Comparison of ENCODE assay signal across 24 cellular contexts in genomic region chr1:211667065-211667617, GRCh38. TPM values are rescaled to one million over a fixed set of nuclear protein-coding genes. Genes with fewer than 3 reads are reported as not detected.
DNase-seq lines count a peak whose midpoint lies in the region; ATAC-seq, FAIRE-seq and TF ChIP-seq lines count a peak whose summit lies in the region.
"Had no signal": no experiment of that assay in that cellular context is flagged by ENCODE, and none has a peak within 500 bp of the region (broad histone marks: within the 10 kb centered on the region; RNA-seq: fewer than 3 reads in every experiment).

No MANE protein-coding gene starts in this region.

- no peak for TF ChIP-seq POLR2A in K562 (conservative IDR thresholded peaks at IDR 0.05)
- TF ChIP-seq POLR2A in right lobe of liver (IDR thresholded peaks at IDR 0.05) = no peak
- TF ChIP-seq POLR2A in sigmoid colon (IDR thresholded peaks at IDR 0.05) = no peak

- H3K27me3 ChIP-seq in HUES48 (ENCODE audit: control insufficient read depth, insufficient read depth, low read length) (no peaks in the 10 kb centered on the region), K562 (ENCODE audit: control insufficient read depth in 2 of 2, insufficient read depth in 2 of 2, low read length in 2 of 2) (no peaks in the 10 kb centered on the region), right lobe of liver (no peaks in the 10 kb centered on the region), osteoblast (ENCODE audit: insufficient read depth, low read length) (no peaks in the 10 kb centered on the region), sigmoid colon (no peaks in the 10 kb centered on the region)
- H3K27me3 ChIP-seq: SJSA1 had no signal

- H3K9me1 ChIP-seq in K562 (ENCODE audit: control insufficient read depth, insufficient read depth, low read length) = no peaks in the 10 kb centered on the region

- 65% methylated on average over 2 of the region's 2 CpGs for WGBS in K562 (ENCODE audit: insufficient coverage, low coverage, missing lambda C conversion rate)
- 33% methylated on average over 2 of the region's 2 CpGs for WGBS in right lobe of liver (ENCODE audit: insufficient coverage, low coverage, low lambda C conversion rate, missing lambda C conversion rate)
- WGBS in sigmoid colon, 2 donors = 77 to 86% methylated on average over 2 of the region's 2 CpGs

- no peak for TF ChIP-seq EP300 in K562 (IDR thresholded peaks at IDR 0.05; ENCODE audit: low read length)
- TF ChIP-seq EP300 in sigmoid colon (IDR thresholded peaks at IDR 0.05) = no peak

- H4K20me1 ChIP-seq in K562 (replicated peaks; ENCODE audit: control insufficient read depth, insufficient read depth, low read length) (no peaks in the 10 kb centered on the region; the same call in 1 of the 2 replicates), osteoblast (ENCODE audit: insufficient read depth, low read length) (no peaks in the 10 kb centered on the region)

- H3K4me1 ChIP-seq in HUES48 (ENCODE audit: control insufficient read depth, insufficient read depth, low read length) (no peaks in the 10 kb centered on the region), K562 (replicated peaks in 1 of 2; ENCODE audit: control insufficient read depth in 2 of 2, insufficient read depth in 2 of 2, low read length in 2 of 2) (peaks cover 4 to 7% of the 10 kb centered on the region in 2 experiments; a peak in 3 of 5 replicates), right lobe of liver (peaks cover 0 to 12% (median 0%) of the 10 kb centered on the region in 4 donors), osteoblast (ENCODE audit: insufficient read depth, low read length) (no peaks in the 10 kb centered on the region), sigmoid colon (no peaks in the 10 kb centered on the region)
- H3K4me1 ChIP-seq: A549, SJSA1 had no signal

- ATAC-seq in K562 = no peak
- peak; percentile 43 to 75 (median 66) for ATAC-seq in right lobe of liver
- ATAC-seq in GM18498 (IDR thresholded peaks at IDR 0.05; ENCODE audit: unreplicated experiment) = no peak
- ATAC-seq: A549, Right ventricle myocardium inferior had no signal

- DNase-seq in K562 (ENCODE audit: extremely low read depth in 1 of 4, low spot score in 3 of 4) (no peak), right lobe of liver (no peak), NCI-H2196 (lab: John Stamatoyannopoulos, UW; ENCODE audit: unreplicated experiment) (no peak), osteoblast (ENCODE audit: insufficient read length, low spot score, missing footprints) (no peak), sigmoid colon (no peak)
- DNase-seq: EL, GF-D8, H9, HFFc6, KG1, NCI-H1092 treated with DMSO at 0.1 percent for 48 hours, NCI-H146, NCI-H2029, NCI-H226, NCI-H510A treated with DMSO at 0.1 percent for 48 hours, NCI-H82, OCI-M1 had no signal

- in situ Hi-C loops in K562 (cut with MboI) = loop anchor here (25.0 kb wide), 2 partner anchors 1080 to 1255 kb away; no protein-coding TSS in a partner anchor

- H3K4me3 ChIP-seq in HUES48 (ENCODE audit: low read depth, low read length) (no peak overlapping the region), K562 (no peak overlapping the region), right lobe of liver (no peak overlapping the region), osteoblast (ENCODE audit: insufficient read depth, low read length) (no peak overlapping the region), sigmoid colon (no peak overlapping the region)
- H3K4me3 ChIP-seq: A549, SJSA1 had no signal

- H3K9me3 ChIP-seq in HUES48 (ENCODE audit: control insufficient read depth, insufficient read depth, low read length) (no peaks in the 10 kb centered on the region), K562 (replicated peaks; ENCODE audit: control insufficient read depth, insufficient read depth, low read depth, low read length) (no peaks in the 10 kb centered on the region), right lobe of liver (no peaks in the 10 kb centered on the region), osteoblast (ENCODE audit: low read depth, low read length) (no peaks in the 10 kb centered on the region), sigmoid colon (no peaks in the 10 kb centered on the region)
- H3K9me3 ChIP-seq: A549, SJSA1 had no signal

- H3K79me2 ChIP-seq in K562 (ENCODE audit: control insufficient read depth, insufficient read depth, low read length) (no peaks in the 10 kb centered on the region), osteoblast (ENCODE audit: insufficient read depth, low read length) (no peaks in the 10 kb centered on the region)

- no peak for TF ChIP-seq CTCF in K562 (IDR thresholded peaks at IDR 0.05 in 2 of 3, conservative IDR thresholded peaks at IDR 0.05 in 1 of 3; ENCODE audit: insufficient read depth in 2 of 3, low read depth in 1 of 3, low read length in 3 of 3)
- TF ChIP-seq CTCF in right lobe of liver (IDR thresholded peaks at IDR 0.05) = no peak
- no peak for TF ChIP-seq CTCF in osteoblast (IDR thresholded peaks at IDR 0.05; ENCODE audit: extremely low read depth, low read depth, low read length)
- no peak for TF ChIP-seq CTCF in sigmoid colon (IDR thresholded peaks at IDR 0.05)

- H3K36me3 ChIP-seq in HUES48 (ENCODE audit: control insufficient read depth, insufficient read depth, low read length) (peaks cover 81% of the 10 kb centered on the region), K562 (ENCODE audit: control insufficient read depth, insufficient read depth, low read length) (peaks cover 95% of the 10 kb centered on the region), right lobe of liver (no peaks in the 10 kb centered on the region), osteoblast (ENCODE audit: insufficient read depth, low read length) (peaks cover 33% of the 10 kb centered on the region), sigmoid colon (no peaks in the 10 kb centered on the region)

- H3K27ac ChIP-seq in HUES48 (ENCODE audit: low read depth, low read length) (peak overlapping the region; percentile 51), K562 (ENCODE audit: extremely low read depth, low read depth, low read length) (no peak overlapping the region), right lobe of liver (peak overlapping the region in 1 of 3 donors; percentile 8), osteoblast (ENCODE audit: low read depth, low read length) (no peak overlapping the region), sigmoid colon (no peak overlapping the region)
- H3K27ac ChIP-seq: A549, SJSA1 had no signal

- H2AFZ ChIP-seq in K562 (ENCODE audit: low read depth, low read length) = no peak overlapping the region
- no peak overlapping the region for H2AFZ ChIP-seq in osteoblast (ENCODE audit: low read length)

- no peak overlapping the region for H3K9ac ChIP-seq in HUES48 (ENCODE audit: low read depth, low read length)
- no peak overlapping the region for H3K9ac ChIP-seq in K562 (ENCODE audit: insufficient read depth in 1 of 2, low read depth in 2 of 2, low read length in 2 of 2)

- no TSS peak for BruUV-seq in K562 (replicated peaks; lab: Mats Ljungman, UMichigan)

- intact Hi-C loops in K562 (cut with micrococcal nuclease) = no loop called here
- intact Hi-C loops in right lobe of liver (cut with DNase I) = no loop called here
- intact Hi-C loops in sigmoid colon (cut with DNase I) = no loop called here

- POLR2A ChIA-PET in K562 (lab: Yijun Ruan, JAX) = interaction anchor here (0.7 to 4.1 kb wide), 4 partner anchors 8 to 23 kb away, joined by 3 to 25 read pairs (median 3); partner anchors contain the start of gene NEK2

- H3K4me2 ChIP-seq in K562 (ENCODE audit: insufficient read depth, low read length) (no peak overlapping the region), osteoblast (ENCODE audit: insufficient read depth, low read length) (no peak overlapping the region)
- H3K4me2 ChIP-seq: A549 had no signal

- FAIRE-seq in K562 (lab: Jason Lieb, UNC) = no peak
- FAIRE-seq: A549 had no signal

- TF ChIP-seq RAD21 in K562 (CRISPR knock-in tag; conservative IDR thresholded peaks at IDR 0.05 in 1 of 2, IDR thresholded peaks at IDR 0.05 in 1 of 2) = no peak

- CTCF ChIA-PET in K562 (lab: Yijun Ruan, JAX; ENCODE audit: low intra/inter-chr PET ratio) = no interaction called here

TF ChIP-seq in K562, 482 proteins besides CTCF, POLR2A, EP300 and RAD21 (continues in another document):
- peak; percentile 5; the same call in 1 of the 2 replicates for TF ChIP-seq TEAD4 (IDR thresholded peaks at IDR 0.05; ENCODE audit: low read length)
- no peak for TF ChIP-seq TEAD4 (CRISPR knock-in tag; IDR thresholded peaks at IDR 0.05; ENCODE audit: borderline replicate concordance)
- TF ChIP-seq SOX6 (IDR thresholded peaks at IDR 0.05) = peak; percentile 43; the same call in 1 of the 2 replicates
- no peak for TF ChIP-seq ZNF707 (CRISPR knock-in tag; conservative IDR thresholded peaks at IDR 0.05)
- TF ChIP-seq CSDE1 (IDR thresholded peaks at IDR 0.05) = no peak
- no peak for TF ChIP-seq GTF2B (IDR thresholded peaks at IDR 0.05; ENCODE audit: extremely low read depth, insufficient read length)

RNA-seq across cellular contexts. Expression of gene NEK2, which starts 8.3 kb away (rescaled TPM):
- 18.3 and 46.6 TPM in 2 replicates for total RNA-seq in K562 (2011; cell fraction: chromatin; rRNA removed; ENCODE audit: low replicate concordance)
- total RNA-seq in K562 (2011; cell fraction: nucleolus; rRNA removed) = 15.0 and 17.2 TPM in 2 replicates
- total RNA-seq in K562 (2011; cell fraction: nucleoplasm; rRNA removed) = 22.6 and 23.8 TPM in 2 replicates
- total RNA-seq in K562 (2014; rRNA removed) (54.4 and 65.8 TPM in 2 replicates), K562 (2014; rRNA removed; fragmentation: Illumina TruSeq; extraction: Trizol) (74.7 and 85.7 TPM in 2 replicates), K562 (2015; rRNA removed; fragmentation: Illumina TruSeq; extraction: Trizol) (64.5 and 72.1 TPM in 2 replicates), K562 (2021) (45.6 and 52.8 TPM in 2 replicates), right lobe of liver (under 1 TPM in 5 of 6 experiments, not detected in 1; 0.22 to 0.80 (median 0.50) TPM), osteoblast (1.4 and 2.4 TPM in 2 replicates), sigmoid colon (1 to 10 TPM in 1 of 4 donors, under 1 TPM in 1, not detected in 2; 0.41 to 1.9 TPM)
- polyA plus RNA-seq in K562 (2011; rRNA removed) (53.3 and 69.7 TPM in 2 replicates), K562 (2014; fragmentation: Illumina TruSeq; extraction: Trizol) (66.4 and 75.9 TPM in 2 replicates), K562 (2014; fragmentation: Nextera tagmentation; extraction: Ambion mirVana) (10 to 100 TPM; 30.0 to 38.6 TPM), K562 (2014; rRNA removed) (48.6 and 66.4 TPM in 2 replicates), sigmoid colon (10 to 100 TPM in 1 of 3 donors, 1 to 10 TPM in 2; 1.8 to 11.5 (median 8.1) TPM)
- polyA plus RNA-seq in K562 (2011; cell fraction: cytosol; rRNA removed) = 17.1 and 29.6 TPM in 2 replicates
- 24.2 and 25.4 TPM in 2 replicates for polyA plus RNA-seq in K562 (2011; cell fraction: nucleus; rRNA removed)
- polyA plus RNA-seq in K562 (2012) = 42.5 and 47.0 TPM in 2 replicates
- polyA minus RNA-seq in K562 (2011; rRNA and poly(A)+ RNA removed) = 122 and 124 TPM in 2 replicates
- polyA minus RNA-seq in K562 (2011; cell fraction: cytosol; rRNA and poly(A)+ RNA removed) = 30.9 and 39.3 TPM in 2 replicates
- polyA minus RNA-seq in K562 (2011; cell fraction: nucleus; rRNA and poly(A)+ RNA removed) = 23.6 and 35.4 TPM in 2 replicates
- total RNA-seq: B cell had no signal
- polyA plus RNA-seq: CD14-positive monocyte had no signal

Comparison
In these comparisons a context has a peak if more than half of its experiments do, and no peak if none do; other contexts are left out.
1. ATAC-seq: peak in right lobe of liver (4 of 4); none in K562 (single experiment) and GM18498 (single experiment).